8 cellular contexts compared by ENCODE assay signal in genomic region chr7:26198781-26199169, GRCh38. TPM values are rescaled to one million over a fixed set of nuclear protein-coding genes. Genes with fewer than 3 reads are reported as not detected.
DNase-seq lines count a peak whose midpoint lies in the region; ATAC-seq and TF ChIP-seq lines count a peak whose summit lies in the region.

No MANE protein-coding gene starts in this region.

- no peak for DNase-seq in SK-N-SH
- no peak for DNase-seq in activated T-helper 2 cell treated with anti-CD3 and anti-CD28 coated beads, Interferon-gamma antibody, Interleukin-2, Interleukin-4, amounts not matched to agents 10 μg/mL and 5 μg/mL and 100 μg/mL, durations not matched to agents 14 hours and 24 hours and 36 hours (ENCODE audit: low spot score)
- no peak for DNase-seq in immature natural killer cell
- no peak for DNase-seq in mucosa of gallbladder (ENCODE audit: low spot score)
- no peak for DNase-seq in DMS 273 treated with DMSO at 0.1 percent for 48 hours (lab: John Stamatoyannopoulos, UW)
- DNase-seq in NCI-H2196 (lab: John Stamatoyannopoulos, UW; ENCODE audit: unreplicated experiment): no peak

- CTCF ChIA-PET in SK-N-SH (lab: Yijun Ruan, JAX): interaction anchor here (0.7 to 11.3 kb wide), 36 partner anchors 8 to 308 kb away, joined by 3 to 260 read pairs (median 5); no protein-coding TSS in a partner anchor

- H3K9me3 ChIP-seq in SK-N-SH: no peaks in the 10 kb centered on the region
- H3K9me3 ChIP-seq in stomach smooth muscle (ENCODE audit: control insufficient read depth in 2 of 2, low read length in 2 of 2): no peaks in the 10 kb centered on the region

- H2AFZ ChIP-seq in SK-N-SH (ENCODE audit: low read depth): no peak overlapping the region

- peak overlapping the region; percentile 100 for H3K27ac Mint-ChIP-seq in activated T-helper 2 cell treated with anti-CD3 and anti-CD28 coated beads, Interferon-gamma antibody, Interleukin-2, Interleukin-4, amounts not matched to agents 10 μg/mL and 5 μg/mL and 100 μg/mL, durations not matched to agents 14 hours and 24 hours and 36 hours
- H3K27ac Mint-ChIP-seq in immature natural killer cell: peak overlapping the region; percentile 96 to 100 (median 100)

- peaks cover 78% of the 10 kb centered on the region for H4K20me1 ChIP-seq in SK-N-SH (ENCODE audit: insufficient read depth)

- ATAC-seq in SK-N-SH treated with all-trans-retinoic acid at 6 μM for 48 hours: no peak

- peak overlapping the region; percentile 83 for H3K4me2 ChIP-seq in SK-N-SH

- peak overlapping the region; percentile 100 for H3K4me3 Mint-ChIP-seq in activated T-helper 2 cell treated with anti-CD3 and anti-CD28 coated beads, Interferon-gamma antibody, Interleukin-2, Interleukin-4, amounts not matched to agents 10 μg/mL and 5 μg/mL and 100 μg/mL, durations not matched to agents 14 hours and 24 hours and 36 hours (ENCODE audit: low read depth)
- peak overlapping the region; percentile 98 to 100 (median 100) for H3K4me3 Mint-ChIP-seq in immature natural killer cell

- H3K4me3 ChIP-seq in SK-N-SH (ENCODE audit: low read depth in 2 of 2, low read length in 1 of 2) (peak overlapping the region; percentile 100), stomach smooth muscle (ENCODE audit: low read length in 2 of 2) (peak overlapping the region; percentile 99 to 100)

- H3K27me3 Mint-ChIP-seq in activated T-helper 2 cell treated with anti-CD3 and anti-CD28 coated beads, Interferon-gamma antibody, Interleukin-2, Interleukin-4, amounts not matched to agents 10 μg/mL and 5 μg/mL and 100 μg/mL, durations not matched to agents 14 hours and 24 hours and 36 hours (ENCODE audit: low read depth): no peaks in the 10 kb centered on the region
- peaks cover 45 to 68% (median 62%) of the 10 kb centered on the region in 3 donors for H3K27me3 Mint-ChIP-seq in immature natural killer cell (ENCODE audit: low read depth in 3 of 3)

- POLR2A ChIA-PET in SK-N-SH (lab: Yijun Ruan, JAX): interaction anchor here (1.1 to 5.7 kb wide), 5 partner anchors 9 to 306 kb away, joined by 3 to 51 read pairs (median 7); no protein-coding TSS in a partner anchor

- no peaks in the 10 kb centered on the region for H3K9me3 Mint-ChIP-seq in activated T-helper 2 cell treated with anti-CD3 and anti-CD28 coated beads, Interferon-gamma antibody, Interleukin-2, Interleukin-4, amounts not matched to agents 10 μg/mL and 5 μg/mL and 100 μg/mL, durations not matched to agents 14 hours and 24 hours and 36 hours
- peaks cover 0 to 4% (median 0%) of the 10 kb centered on the region in 6 donors for H3K9me3 Mint-ChIP-seq in immature natural killer cell

- H3K27ac ChIP-seq in SK-N-SH (ENCODE audit: low read depth in 2 of 2, low read length in 1 of 2) (peak overlapping the region; percentile 99 to 100), stomach smooth muscle (ENCODE audit: low read length) (peak overlapping the region; percentile 100)

- peaks cover 89% of the 10 kb centered on the region for H3K79me2 ChIP-seq in SK-N-SH (ENCODE audit: insufficient read depth)

- H3K9ac ChIP-seq in SK-N-SH (peak overlapping the region; percentile 99), stomach smooth muscle (ENCODE audit: low read length in 2 of 2) (peak overlapping the region; percentile 100)

- no peak for TF ChIP-seq RAD21 in SK-N-SH (IDR thresholded peaks at IDR 0.05; ENCODE audit: low read length)

- H3K4me1 Mint-ChIP-seq in activated T-helper 2 cell treated with anti-CD3 and anti-CD28 coated beads, Interferon-gamma antibody, Interleukin-2, Interleukin-4, amounts not matched to agents 10 μg/mL and 5 μg/mL and 100 μg/mL, durations not matched to agents 14 hours and 24 hours and 36 hours (ENCODE audit: low read depth): peaks cover 43% of the 10 kb centered on the region
- peaks cover 73 to 74% of the 10 kb centered on the region in 2 donors for H3K4me1 Mint-ChIP-seq in immature natural killer cell

- peaks cover 62% of the 10 kb centered on the region for H3F3A ChIP-seq in SK-N-SH (replicated peaks; ENCODE audit: insufficient read depth)

- H3K9me2 ChIP-seq in SK-N-SH: no peaks in the 10 kb centered on the region

- TF ChIP-seq EP300 in SK-N-SH (IDR thresholded peaks at IDR 0.05; ENCODE audit: borderline replicate concordance in 1 of 2, low read depth in 1 of 2, low read length in 1 of 2): no peak

- TF ChIP-seq CTCF in SK-N-SH (IDR thresholded peaks at IDR 0.05): no peak

- H3K27me3 ChIP-seq in SK-N-SH (ENCODE audit: insufficient read depth): no peaks in the 10 kb centered on the region
- no peaks in the 10 kb centered on the region for H3K27me3 ChIP-seq in stomach smooth muscle (ENCODE audit: control insufficient read depth in 1 of 2, insufficient read depth in 2 of 2, low read length in 2 of 2)

- H3K4me1 ChIP-seq in SK-N-SH (ENCODE audit: control insufficient read depth in 1 of 2, insufficient read depth in 2 of 2, low read depth in 1 of 2, low read length in 1 of 2) (peaks cover 26 to 33% of the 10 kb centered on the region in 2 experiments), stomach smooth muscle (ENCODE audit: control insufficient read depth, insufficient read depth, low read length) (peaks cover 19% of the 10 kb centered on the region)

- H3K36me3 Mint-ChIP-seq in activated T-helper 2 cell treated with anti-CD3 and anti-CD28 coated beads, Interferon-gamma antibody, Interleukin-2, Interleukin-4, amounts not matched to agents 10 μg/mL and 5 μg/mL and 100 μg/mL, durations not matched to agents 14 hours and 24 hours and 36 hours (ENCODE audit: low read depth): peaks cover 85% of the 10 kb centered on the region
- H3K36me3 Mint-ChIP-seq in immature natural killer cell: peaks cover 40 to 52% (median 47%) of the 10 kb centered on the region in 3 donors

- WGBS in SK-N-SH (ENCODE audit: low lambda C conversion rate): under 1% methylated on average over 7 of the region's 7 CpGs

- H3K36me3 ChIP-seq in SK-N-SH (replicated peaks in 1 of 2; ENCODE audit: control insufficient read depth in 1 of 2, insufficient read depth in 2 of 2, low read length in 1 of 2) (peaks cover 60 to 68% of the 10 kb centered on the region in 2 experiments), stomach smooth muscle (ENCODE audit: control insufficient read depth in 2 of 2, insufficient read depth in 2 of 2, low read length in 2 of 2) (peaks cover 9 to 29% of the 10 kb centered on the region in 2 donors)

- intact Hi-C loops in activated T-helper 2 cell treated with anti-CD3 and anti-CD28 coated beads, Interferon-gamma antibody, Interleukin-2, Interleukin-4, amounts not matched to agents 10 μg/mL and 5 μg/mL and 100 μg/mL, durations not matched to agents 14 hours and 24 hours and 36 hours (cut with micrococcal nuclease): loop anchor here (1.0 to 2.0 kb wide), 3 partner anchors 11 to 306 kb away; no protein-coding TSS in a partner anchor

TF ChIP-seq in SK-N-SH, 30 proteins besides CTCF, POLR2A, EP300 and RAD21:
- TF ChIP-seq, protein P1, sequence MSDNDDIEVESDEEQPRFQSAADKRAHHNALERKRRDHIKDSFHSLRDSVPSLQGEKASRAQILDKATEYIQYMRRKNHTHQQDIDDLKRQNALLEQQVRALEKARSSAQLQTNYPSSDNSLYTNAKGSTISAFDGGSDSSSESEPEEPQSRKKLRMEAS (IDR thresholded peaks at IDR 0.05; ENCODE audit: low read depth): no peak
- TF ChIP-seq GATA2 (CRISPR knock-in tag; IDR thresholded peaks at IDR 0.05) (no peak), FOXJ3 (CRISPR knock-in tag; IDR thresholded peaks at IDR 0.05) (no peak), JUND (IDR thresholded peaks at IDR 0.05) (no peak), SMC3 (IDR thresholded peaks at IDR 0.05; ENCODE audit: low read depth, low read length) (no peak), FOSL2 (IDR thresholded peaks at IDR 0.05; ENCODE audit: borderline replicate concordance, low read depth) (no peak), TCF12 (IDR thresholded peaks at IDR 0.05) (no peak)

TF ChIP-seq in SK-N-SH treated with all-trans-retinoic acid at 6 μM for 48 hours, 23 proteins besides CTCF, POLR2A, EP300 and RAD21 (continues in another document):
- no peak for TF ChIP-seq CSDC2 (CRISPR knock-in tag; IDR thresholded peaks at IDR 0.05)
- TF ChIP-seq CREB5 (CRISPR knock-in tag; IDR thresholded peaks at IDR 0.05; ENCODE audit: low read depth): no peak
- no peak for TF ChIP-seq PPARA (CRISPR knock-in tag; IDR thresholded peaks at IDR 0.05; ENCODE audit: borderline replicate concordance)
- TF ChIP-seq ZNF8 (CRISPR knock-in tag; IDR thresholded peaks at IDR 0.05): no peak
- TF ChIP-seq ZFP30 (CRISPR knock-in tag; IDR thresholded peaks at IDR 0.05): no peak

RNA-seq across cellular contexts. Expression of gene HNRNPA2B1, which starts 1.8 kb away (rescaled TPM):
- polyA plus RNA-seq in SK-N-SH (2012; rRNA removed): 459 and 483 TPM in 2 replicates
- polyA plus RNA-seq in SK-N-SH (2012; cell fraction: cytosol; rRNA removed): 594 and 844 TPM in 2 replicates
- 318 and 483 TPM in 2 replicates for polyA plus RNA-seq in SK-N-SH (2012; cell fraction: nucleus; rRNA removed)
- total RNA-seq in activated T-helper 2 cell treated with anti-CD3 and anti-CD28 coated beads, Interferon-gamma antibody, Interleukin-2, Interleukin-4, amounts not matched to agents 10 μg/mL and 5 μg/mL and 100 μg/mL, durations not matched to agents 14 hours and 24 hours and 36 hours: 835 and 845 TPM in 2 replicates
- polyA plus RNA-seq in immature natural killer cell: 100 to 1,000 TPM; 442 to 823 (median 643) TPM
- 344 TPM for total RNA-seq in mucosa of gallbladder

RNA-seq across cellular contexts. Expression of gene CBX3, which starts 2.8 kb away (rescaled TPM):
- polyA plus RNA-seq in SK-N-SH (2012; rRNA removed): 97.0 and 119 TPM in 2 replicates
- 154 and 237 TPM in 2 replicates for polyA plus RNA-seq in SK-N-SH (2012; cell fraction: cytosol; rRNA removed)
- polyA plus RNA-seq in SK-N-SH (2012; cell fraction: nucleus; rRNA removed): 109 and 121 TPM in 2 replicates
- total RNA-seq in activated T-helper 2 cell treated with anti-CD3 and anti-CD28 coated beads, Interferon-gamma antibody, Interleukin-2, Interleukin-4, amounts not matched to agents 10 μg/mL and 5 μg/mL and 100 μg/mL, durations not matched to agents 14 hours and 24 hours and 36 hours: 274 and 275 TPM in 2 replicates
- polyA plus RNA-seq in immature natural killer cell: 100 to 1,000 TPM in 2 of 3 donors, 10 to 100 TPM in 1; 86.1 to 121 (median 103) TPM
- total RNA-seq in mucosa of gallbladder: 71.9 TPM

RNA-seq across cellular contexts. Expression of gene NFE2L3, which starts 46.8 kb away (rescaled TPM):
- polyA plus RNA-seq in SK-N-SH (2012; rRNA removed) (36.1 and 50.8 TPM in 2 replicates), immature natural killer cell (1 to 10 TPM; 3.5 to 5.5 (median 4.5) TPM)
- 50.3 and 55.0 TPM in 2 replicates for polyA plus RNA-seq in SK-N-SH (2012; cell fraction: cytosol; rRNA removed)
- polyA plus RNA-seq in SK-N-SH (2012; cell fraction: nucleus; rRNA removed): 20.3 and 41.3 TPM in 2 replicates
- total RNA-seq in activated T-helper 2 cell treated with anti-CD3 and anti-CD28 coated beads, Interferon-gamma antibody, Interleukin-2, Interleukin-4, amounts not matched to agents 10 μg/mL and 5 μg/mL and 100 μg/mL, durations not matched to agents 14 hours and 24 hours and 36 hours: 42.3 and 44.6 TPM in 2 replicates
- 8.7 TPM for total RNA-seq in mucosa of gallbladder
